1 cellular context compared by ENCODE assay signal in genomic region chr2:132477962-132478361, GRCh38.
TF ChIP-seq lines count a peak whose summit lies in the region.

No MANE protein-coding gene starts in this region.

TF ChIP-seq in GM23338, 12 proteins besides CTCF, POLR2A, EP300 and RAD21 (continued from another document):
- no peak for TF ChIP-seq ZNF462 (CRISPR knock-in tag; IDR thresholded peaks at IDR 0.05)
- no peak for TF ChIP-seq CREB1 (CRISPR knock-in tag; IDR thresholded peaks at IDR 0.05; ENCODE audit: low read depth)
- no peak for TF ChIP-seq ETS1 (IDR thresholded peaks at IDR 0.05)
- no peak for TF ChIP-seq EZH2phosphoT487 (IDR thresholded peaks at IDR 0.05; ENCODE audit: unreplicated experiment)
- no peak for TF ChIP-seq ZNF114 (CRISPR knock-in tag; IDR thresholded peaks at IDR 0.05)
- no peak for TF ChIP-seq EZH2 (IDR thresholded peaks at IDR 0.05; ENCODE audit: low read depth, unreplicated experiment)
- no peak for TF ChIP-seq STAT1 (IDR thresholded peaks at IDR 0.05; ENCODE audit: unreplicated experiment)
- no peak for TF ChIP-seq REST (IDR thresholded peaks at IDR 0.05; ENCODE audit: unreplicated experiment)
- TF ChIP-seq NANOG (IDR thresholded peaks at IDR 0.05; ENCODE audit: borderline replicate concordance) = no peak
TF ChIP-seq in GM23338: peak in this region for 0.
